Comparison of ENCODE assay signal across 2 cellular contexts in the genomic region with DNA sequence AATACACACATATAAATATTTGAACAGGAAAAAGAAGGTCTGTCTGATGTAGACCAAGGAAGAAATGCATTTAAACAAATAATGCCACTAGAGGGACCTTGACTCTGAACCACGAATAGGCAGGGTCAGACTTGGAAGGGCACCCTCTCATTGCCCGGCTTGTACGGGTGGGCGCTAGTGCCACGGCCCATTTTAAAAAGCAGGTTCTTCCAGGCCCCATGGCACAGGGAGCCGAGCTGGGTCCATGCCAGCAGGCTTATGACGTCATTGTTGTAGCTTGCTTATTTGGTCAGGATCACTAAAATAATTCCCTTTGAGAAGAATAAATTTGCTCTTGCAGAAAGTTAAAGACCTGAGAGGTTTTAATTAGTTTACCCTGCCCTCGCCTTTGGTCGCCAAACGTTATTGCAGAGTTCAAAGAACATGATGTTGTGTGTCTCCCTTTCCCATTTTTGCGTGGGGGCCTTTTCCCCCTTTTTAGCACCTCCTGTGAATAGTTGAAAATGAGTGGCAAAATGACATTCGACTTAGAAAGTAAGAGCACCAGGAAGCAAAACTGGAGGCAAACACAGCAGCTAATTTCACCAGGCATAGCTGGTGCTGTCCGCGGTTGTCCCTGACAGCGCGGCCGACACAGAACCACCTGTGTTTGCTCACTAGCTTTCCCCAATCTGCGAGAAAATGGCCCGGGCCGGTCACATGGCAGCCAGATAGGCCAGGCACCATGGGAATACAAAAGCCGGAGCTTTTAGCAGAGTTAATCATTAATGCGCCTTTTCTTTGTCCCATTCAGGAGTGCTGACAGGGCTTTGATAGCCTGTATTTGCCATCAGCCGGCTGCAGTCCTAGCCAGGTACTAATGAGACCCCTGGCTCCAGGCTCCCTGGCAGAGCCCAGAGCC.
TF ChIP-seq lines count a peak whose summit lies in the region.

No MANE protein-coding gene starts in this region.

TF ChIP-seq in H1, 55 proteins besides CTCF, POLR2A, EP300 and RAD21 (continued from another document):
- TF ChIP-seq FOSL1 (IDR thresholded peaks at IDR 0.05; ENCODE audit: insufficient read depth, low read depth, low read length) (no peak), SUZ12 (IDR thresholded peaks at IDR 0.05; ENCODE audit: low read length) (no peak), NANOG (IDR thresholded peaks at IDR 0.05; ENCODE audit: insufficient read depth, low read depth, low read length, poor library complexity, severe bottlenecking) (no peak), TCF12 (IDR thresholded peaks at IDR 0.05; ENCODE audit: low read depth, low read length) (0 out of 2 replicates have a peak, but pooled peaks have one; percentile 44)

TF ChIP-seq in neural cell, 6 proteins besides CTCF, POLR2A, EP300 and RAD21 (continued from another document):
- TF ChIP-seq REST (IDR thresholded peaks at IDR 0.05; ENCODE audit: borderline replicate concordance) = no peak
- no peak for TF ChIP-seq SMC3 (conservative IDR thresholded peaks at IDR 0.05; ENCODE audit: poor library complexity)
- no peak for TF ChIP-seq MXI1 (conservative IDR thresholded peaks at IDR 0.05; ENCODE audit: poor library complexity, severe bottlenecking)
- no peak for TF ChIP-seq EZH2 (IDR thresholded peaks at IDR 0.05; ENCODE audit: borderline replicate concordance, insufficient read depth, low read length, poor library complexity, severe bottlenecking)
TF ChIP-seq in neural cell: peak in this region for 0.
